Comparison of ENCODE assay signal across 12 cellular contexts in the genomic region with DNA sequence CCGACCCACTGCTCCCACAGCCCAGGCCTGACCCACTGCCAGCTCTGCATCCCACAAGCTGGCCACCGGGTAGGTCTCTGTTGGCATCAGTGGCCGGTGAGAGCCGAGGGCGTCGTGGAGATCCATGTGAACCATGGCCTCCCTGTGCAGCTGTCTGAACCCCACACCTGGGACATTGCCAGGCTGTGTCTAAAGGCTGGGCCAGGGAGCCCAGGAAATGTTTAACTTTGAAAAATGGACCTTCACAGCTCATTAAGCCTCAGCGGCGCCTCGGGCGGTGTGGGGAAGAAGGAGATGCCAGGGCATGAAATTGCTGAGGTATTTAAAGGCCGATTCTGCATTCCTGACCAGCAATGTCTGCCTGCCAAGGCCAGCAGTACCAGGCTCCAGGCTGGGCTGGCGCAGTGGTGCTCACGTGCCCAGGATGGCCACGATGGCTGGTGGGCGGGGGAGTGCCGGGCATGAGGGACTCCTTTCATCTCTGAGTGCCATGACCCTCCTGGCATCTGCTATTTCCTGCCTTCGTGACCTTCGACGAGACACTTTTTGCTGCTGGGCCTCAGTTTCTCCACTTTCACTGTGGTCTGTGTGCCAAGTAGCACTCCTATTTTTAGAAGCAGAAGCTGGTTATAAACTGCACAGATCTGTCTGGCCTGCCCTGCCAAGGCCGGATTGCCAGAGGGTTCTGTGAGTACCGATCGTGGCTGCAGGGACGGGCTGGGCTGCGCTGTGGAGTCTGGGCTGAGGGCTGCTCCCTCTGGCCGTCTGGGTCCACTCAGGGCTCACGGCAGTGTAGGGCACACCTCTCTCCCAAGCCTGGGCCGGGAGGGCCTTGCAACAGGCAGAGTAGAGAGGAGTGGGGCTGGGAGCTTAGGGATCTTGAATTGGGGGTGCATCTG. TPM values are rescaled to one million over a fixed set of nuclear protein-coding genes. Genes with fewer than 3 reads are reported as not detected.
DNase-seq lines count a peak whose midpoint lies in the region; ATAC-seq and TF ChIP-seq lines count a peak whose summit lies in the region.
"Had no signal": no experiment of that assay in that cellular context is flagged by ENCODE, and none has a peak within 500 bp of the region (broad histone marks: within the 10 kb centered on the region; RNA-seq: fewer than 3 reads in every experiment).

No MANE protein-coding gene starts in this region.

- TF ChIP-seq POLR2A in adrenal gland (IDR thresholded peaks at IDR 0.05), result no peak

- TF ChIP-seq CTCF in adrenal gland (IDR thresholded peaks at IDR 0.05), result no peak
- TF ChIP-seq CTCF in psoas muscle (IDR thresholded peaks at IDR 0.05), result no peak
- no peak for TF ChIP-seq CTCF in MM.1S (IDR thresholded peaks at IDR 0.05; ENCODE audit: low read length)

- H2AFZ ChIP-seq in MM.1S (ENCODE audit: low read length), result no peak overlapping the region

- WGBS in adrenal gland, 4 donors, result 60 to 74% (median 62%) methylated on average over 21 to 27 of the region's 27 CpGs
- 22 to 37% (median 36%) methylated on average over 27 of the region's 27 CpGs for WGBS in psoas muscle, 3 donors

- no peaks in the 10 kb centered on the region for H4K20me1 ChIP-seq in MM.1S (ENCODE audit: insufficient read depth, low read length)

- intact Hi-C loops in adrenal gland (cut with DNase I), result no loop called here
- intact Hi-C loops in left cardiac atrium (cut with DNase I), result no loop called here
- intact Hi-C loops in psoas muscle (cut with DNase I), result no loop called here

- H3K79me2 ChIP-seq in MM.1S (ENCODE audit: low read length), result no peaks in the 10 kb centered on the region

- H3K4me1 ChIP-seq in adrenal gland (replicated peaks in 1 of 2) (no peaks in the 10 kb centered on the region), psoas muscle (peaks cover 9% of the 10 kb centered on the region), MM.1S (ENCODE audit: low read length) (no peaks in the 10 kb centered on the region)

- peak; percentile 79 to 81 for ATAC-seq in left cardiac atrium
- ATAC-seq in psoas muscle, result peak; percentile 33 to 54 (median 42)
- no peak for ATAC-seq in GM18868 (IDR thresholded peaks at IDR 0.05; ENCODE audit: unreplicated experiment)
- no peak for ATAC-seq in GM19463 (IDR thresholded peaks at IDR 0.05; ENCODE audit: unreplicated experiment)

- no peaks in the 10 kb centered on the region for H3K36me3 ChIP-seq in adrenal gland (replicated peaks in 1 of 2)
- no peaks in the 10 kb centered on the region for H3K36me3 ChIP-seq in psoas muscle (ENCODE audit: insufficient read depth in 1 of 2, low read depth in 1 of 2)
- no peaks in the 10 kb centered on the region for H3K36me3 ChIP-seq in MM.1S (replicated peaks; ENCODE audit: insufficient read depth, low read length)

- peak; percentile 92 for DNase-seq in H4 (ENCODE audit: low spot score)
- peak in 5 of 7 donors; percentile 12 to 49 (median 26) for DNase-seq in adrenal gland
- DNase-seq in left cardiac atrium, result no peak
- peak in 1 of 2 donors; percentile 42 for DNase-seq in psoas muscle
- no peak for DNase-seq in DMS79 (lab: John Stamatoyannopoulos, UW)
- DNase-seq in MM.1S, result no peak
- DNase-seq: HCEC 1CT; NCI-H2081 treated with DMSO at 0.1 percent for 48 hours; stimulated activated CD4-positive, alpha-beta T cell treated with anti-CD3 and anti-CD28 coated beads, Interleukin-4, amount 100 ng/mL, for 24 hours; trophoblast cell had no signal

- H3K4me2 ChIP-seq in MM.1S (ENCODE audit: low read depth, low read length), result no peak overlapping the region; the same call in 1 of the 2 replicates

- H3K27me3 ChIP-seq in adrenal gland (peaks cover 7% of the 10 kb centered on the region), psoas muscle (ENCODE audit: insufficient read depth in 3 of 3, low read length in 2 of 3) (peaks cover 0 to 32% (median 0%) of the 10 kb centered on the region in 3 donors), MM.1S (replicated peaks; ENCODE audit: insufficient read depth, low read length) (peaks cover 53% of the 10 kb centered on the region)

- no peaks in the 10 kb centered on the region for H3F3A ChIP-seq in MM.1S (ENCODE audit: insufficient read depth, low read length)

- H3K27ac ChIP-seq in adrenal gland (no peak overlapping the region), psoas muscle (no peak overlapping the region), MM.1S (ENCODE audit: low read length) (no peak overlapping the region)

- H3K9me3 ChIP-seq in adrenal gland (replicated peaks in 1 of 3) (no peaks in the 10 kb centered on the region), psoas muscle (no peaks in the 10 kb centered on the region), MM.1S (replicated peaks; ENCODE audit: insufficient read depth, low read length) (no peaks in the 10 kb centered on the region)

- no peak overlapping the region for H3K9ac ChIP-seq in MM.1S (ENCODE audit: low read length)

- H3K4me3 ChIP-seq in adrenal gland (no peak overlapping the region), psoas muscle (no peak overlapping the region), MM.1S (ENCODE audit: low read length) (no peak overlapping the region)

- no peaks in the 10 kb centered on the region for H3K9me2 ChIP-seq in MM.1S (replicated peaks; ENCODE audit: insufficient read depth, low read length)

RNA-seq across cellular contexts. Expression of gene ELFN1, which starts 21.8 kb away (rescaled TPM):
- 0.37 and 0.41 TPM in 2 replicates for total RNA-seq in H4 (2014; rRNA removed; shearing (Covaris generic))
- total RNA-seq in adrenal gland, result 1 to 10 TPM in 4 of 8 donors, under 1 TPM in 4; 0.24 to 2.8 (median 1.0) TPM
- 1 to 10 TPM in 1 of 3 donors, under 1 TPM in 2; 0.05 to 1.5 (median 0.80) TPM for polyA plus RNA-seq in adrenal gland
- 1 to 10 TPM; 6.0 to 9.5 TPM for total RNA-seq in left cardiac atrium
- under 1 TPM; 0.46 to 0.73 (median 0.66) TPM for total RNA-seq in psoas muscle
- under 1 TPM; 0.11 to 0.87 (median 0.27) TPM for polyA plus RNA-seq in psoas muscle

Comparison
In these comparisons a context has a peak if more than half of its experiments do, and no peak if none do; other contexts are left out.
1. DNase-seq: peak in H4 (single experiment) and adrenal gland (5 of 7); none in left cardiac atrium (single experiment), DMS79 (single experiment) and MM.1S (single experiment).
2. ATAC-seq: peak in left cardiac atrium (2 of 2) and psoas muscle (4 of 4); none in GM18868 (single experiment) and GM19463 (single experiment).